8 cellular contexts compared by ENCODE assay signal in the genomic region with DNA sequence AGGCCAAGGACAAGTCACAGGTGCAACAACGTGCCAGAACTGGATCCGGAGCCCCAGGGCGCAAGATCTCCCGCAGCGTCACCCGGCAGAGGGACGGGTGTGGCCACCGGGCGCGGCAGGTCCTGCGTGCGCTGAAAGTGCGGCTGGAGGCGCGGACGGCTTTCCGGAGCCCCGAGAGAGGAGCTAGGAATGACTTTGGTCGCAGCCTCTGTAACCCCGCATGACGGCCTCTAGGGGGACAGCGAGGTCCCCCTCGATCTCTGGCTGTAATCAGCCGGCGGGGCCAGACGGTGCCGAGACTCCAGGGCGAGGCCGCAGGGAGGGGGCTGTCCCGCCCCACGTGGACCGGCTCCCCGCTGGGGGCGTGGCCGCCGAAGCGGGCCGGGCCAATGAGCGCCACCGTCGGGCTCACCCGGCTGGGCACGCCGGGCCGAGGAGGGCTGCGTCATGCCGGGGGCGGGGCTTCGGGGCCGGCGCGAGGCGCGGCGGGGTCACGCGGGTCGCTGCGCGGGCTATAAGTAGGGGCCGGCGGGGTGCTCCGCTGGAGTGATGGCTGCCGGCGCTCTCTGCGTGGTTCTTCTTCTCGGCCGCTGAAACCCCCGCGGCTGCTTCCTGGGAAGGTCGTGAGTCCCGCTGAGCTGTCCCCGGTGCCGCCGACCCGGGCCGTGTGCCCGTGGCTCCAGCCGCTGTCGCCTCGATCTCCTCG. TPM values are rescaled to one million over a fixed set of nuclear protein-coding genes. Genes with fewer than 3 reads are reported as not detected.
A peak's percentile ranks its signal among the peaks of the same experiment; 100 is the strongest.
DNase-seq lines count a peak whose midpoint lies in the region; ATAC-seq and TF ChIP-seq lines count a peak whose summit lies in the region.

A gene with protein sequence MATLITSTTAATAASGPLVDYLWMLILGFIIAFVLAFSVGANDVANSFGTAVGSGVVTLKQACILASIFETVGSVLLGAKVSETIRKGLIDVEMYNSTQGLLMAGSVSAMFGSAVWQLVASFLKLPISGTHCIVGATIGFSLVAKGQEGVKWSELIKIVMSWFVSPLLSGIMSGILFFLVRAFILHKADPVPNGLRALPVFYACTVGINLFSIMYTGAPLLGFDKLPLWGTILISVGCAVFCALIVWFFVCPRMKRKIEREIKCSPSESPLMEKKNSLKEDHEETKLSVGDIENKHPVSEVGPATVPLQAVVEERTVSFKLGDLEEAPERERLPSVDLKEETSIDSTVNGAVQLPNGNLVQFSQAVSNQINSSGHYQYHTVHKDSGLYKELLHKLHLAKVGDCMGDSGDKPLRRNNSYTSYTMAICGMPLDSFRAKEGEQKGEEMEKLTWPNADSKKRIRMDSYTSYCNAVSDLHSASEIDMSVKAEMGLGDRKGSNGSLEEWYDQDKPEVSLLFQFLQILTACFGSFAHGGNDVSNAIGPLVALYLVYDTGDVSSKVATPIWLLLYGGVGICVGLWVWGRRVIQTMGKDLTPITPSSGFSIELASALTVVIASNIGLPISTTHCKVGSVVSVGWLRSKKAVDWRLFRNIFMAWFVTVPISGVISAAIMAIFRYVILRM (plus strand): TSS at position 544 of the 706 bp plus-strand sequence. CDS start 890 bp downstream, outside the sequence.

- H3K27ac Mint-ChIP-seq in HFFc6 (peak within 1 kb of the TSS; percentile 78), osteocyte (ENCODE audit: unreplicated experiment) (peak within 1 kb of the TSS; percentile 91)
- peak within 1 kb of the TSS; percentile 89 to 93 for H3K27ac Mint-ChIP-seq in activated naive CD4-positive, alpha-beta T cell treated with anti-CD3 and anti-CD28 coated beads, Interleukin-2, amount 50 U/mL, for 72 hours

- peak; percentile 96 for TF ChIP-seq POLR2A in NB4 (IDR thresholded peaks at IDR 0.05; ENCODE audit: extremely low read depth, insufficient read length)

- H3K4me3 ChIP-seq in NB4 (ENCODE audit: low read depth, low read length), result peak within 1 kb of the TSS; percentile 85
- peak within 1 kb of the TSS; percentile 75 for H3K4me3 ChIP-seq in thymus (ENCODE audit: low read length)

- H3K4me3 Mint-ChIP-seq in HFFc6, result peak within 1 kb of the TSS; percentile 97
- H3K4me3 Mint-ChIP-seq in osteocyte (ENCODE audit: unreplicated experiment), result peak within 1 kb of the TSS; percentile 92

- H3K27me3 ChIP-seq in thymus (ENCODE audit: control insufficient read depth, insufficient read depth), result no peaks in the 10 kb centered on the region

- CTCF ChIA-PET in GM10248 (lab: Yijun Ruan, JAX), result interaction anchor here (0.6 to 10.1 kb wide), 23 partner anchors 9 to 296 kb away, joined by 3 to 136 read pairs (median 4); no protein-coding TSS in a partner anchor

- POLR2A ChIA-PET in GM10248 (lab: Yijun Ruan, JAX), result interaction anchor here (0.5 to 2.4 kb wide), 21 partner anchors 9 to 104 kb away, joined by 3 to 32 read pairs (median 5); no protein-coding TSS in a partner anchor

- H3K27ac ChIP-seq in thymus (ENCODE audit: low read depth), result peak within 1 kb of the TSS; percentile 88

- H3K4me1 Mint-ChIP-seq in HFFc6 (ENCODE audit: low read depth) (peaks cover 79% of the 10 kb centered on the region), osteocyte (ENCODE audit: unreplicated experiment) (peaks cover 57% of the 10 kb centered on the region)

- H3K9me3 Mint-ChIP-seq in HFFc6, result no peaks in the 10 kb centered on the region
- no peaks in the 10 kb centered on the region for H3K9me3 Mint-ChIP-seq in activated naive CD4-positive, alpha-beta T cell treated with anti-CD3 and anti-CD28 coated beads, Interleukin-2, amount 50 U/mL, for 72 hours
- no peaks in the 10 kb centered on the region for H3K9me3 Mint-ChIP-seq in osteocyte (ENCODE audit: unreplicated experiment)

- WGBS in thymus, result under 1% methylated on average over 82 of the region's 82 CpGs

- no peaks in the 10 kb centered on the region for H3K9me3 ChIP-seq in thymus (ENCODE audit: control insufficient read depth)

- H3K36me3 Mint-ChIP-seq in HFFc6 (ENCODE audit: low read depth) (peaks cover 34% of the 10 kb centered on the region), osteocyte (ENCODE audit: unreplicated experiment) (peaks cover 31% of the 10 kb centered on the region)
- H3K36me3 Mint-ChIP-seq in activated naive CD4-positive, alpha-beta T cell treated with anti-CD3 and anti-CD28 coated beads, Interleukin-2, amount 50 U/mL, for 72 hours, result peaks cover 35 to 50% of the 10 kb centered on the region in 2 donors

- peak; percentile 89 for ATAC-seq in SK-N-SH treated with all-trans-retinoic acid at 6 μM for 48 hours
- peak; percentile 90 to 93 for ATAC-seq in activated naive CD4-positive, alpha-beta T cell treated with anti-CD3 and anti-CD28 coated beads, Interleukin-2, amount 50 U/mL, for 72 hours

- DNase-seq in GM10248 (ENCODE audit: extremely low spot score), result peak; percentile 100
- DNase-seq in HFFc6, result peak; percentile 91
- peak; percentile 99 for DNase-seq in NB4 (ENCODE audit: low read depth)
- DNase-seq in activated naive CD4-positive, alpha-beta T cell treated with anti-CD3 and anti-CD28 coated beads, Interleukin-2, amount 50 U/mL, for 72 hours (ENCODE audit: low spot score in 2 of 2), result peak; percentile 99 to 100
- peak; percentile 98 for DNase-seq in glomerular visceral epithelial cell (ENCODE audit: extremely low spot score)
- peak; percentile 99 for DNase-seq in osteocyte (ENCODE audit: extremely low spot score, unreplicated experiment)

- H3K4me1 ChIP-seq in thymus (ENCODE audit: control insufficient read depth, insufficient read depth, low read length), result peaks cover 34% of the 10 kb centered on the region

- H3K27me3 Mint-ChIP-seq in HFFc6 (ENCODE audit: insufficient read depth) (no peaks in the 10 kb centered on the region; the same call in 1 of the 2 replicates), osteocyte (ENCODE audit: unreplicated experiment) (no peaks in the 10 kb centered on the region)

- H3K36me3 ChIP-seq in thymus (ENCODE audit: control insufficient read depth, insufficient read depth), result peaks cover 6% of the 10 kb centered on the region

- TF ChIP-seq CTCF in GM10248 (IDR thresholded peaks at IDR 0.05; ENCODE audit: control extremely low read depth, extremely low read depth, low read depth, missing control alignments) (peak; percentile 58), HFFc6 (IDR thresholded peaks at IDR 0.05) (peak; percentile 80), NB4 (IDR thresholded peaks at IDR 0.05; ENCODE audit: low read depth, low read length) (peak; percentile 77), osteocyte (IDR thresholded peaks at IDR 0.05) (peak; percentile 34)

TF ChIP-seq in SK-N-SH treated with all-trans-retinoic acid at 6 μM for 48 hours, 23 proteins besides CTCF, POLR2A, EP300 and RAD21:
- TF ChIP-seq ZC3H10 (CRISPR knock-in tag; IDR thresholded peaks at IDR 0.05), result no peak
- TF ChIP-seq, protein P1, sequence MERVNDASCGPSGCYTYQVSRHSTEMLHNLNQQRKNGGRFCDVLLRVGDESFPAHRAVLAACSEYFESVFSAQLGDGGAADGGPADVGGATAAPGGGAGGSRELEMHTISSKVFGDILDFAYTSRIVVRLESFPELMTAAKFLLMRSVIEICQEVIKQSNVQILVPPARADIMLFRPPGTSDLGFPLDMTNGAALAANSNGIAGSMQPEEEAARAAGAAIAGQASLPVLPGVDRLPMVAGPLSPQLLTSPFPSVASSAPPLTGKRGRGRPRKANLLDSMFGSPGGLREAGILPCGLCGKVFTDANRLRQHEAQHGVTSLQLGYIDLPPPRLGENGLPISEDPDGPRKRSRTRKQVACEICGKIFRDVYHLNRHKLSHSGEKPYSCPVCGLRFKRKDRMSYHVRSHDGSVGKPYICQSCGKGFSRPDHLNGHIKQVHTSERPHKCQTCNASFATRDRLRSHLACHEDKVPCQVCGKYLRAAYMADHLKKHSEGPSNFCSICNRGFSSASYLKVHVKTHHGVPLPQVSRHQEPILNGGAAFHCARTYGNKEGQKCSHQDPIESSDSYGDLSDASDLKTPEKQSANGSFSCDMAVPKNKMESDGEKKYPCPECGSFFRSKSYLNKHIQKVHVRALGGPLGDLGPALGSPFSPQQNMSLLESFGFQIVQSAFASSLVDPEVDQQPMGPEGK (CRISPR knock-in tag; IDR thresholded peaks at IDR 0.05; ENCODE audit: borderline replicate concordance), result peak; percentile 36; the same call in 1 of the 2 replicates
- TF ChIP-seq GLIS3 (CRISPR knock-in tag; IDR thresholded peaks at IDR 0.05), result 0 out of 2 replicates have a peak, but pooled peaks have one; percentile 31
- TF ChIP-seq ZNF70 (CRISPR knock-in tag; IDR thresholded peaks at IDR 0.05), result no peak
- TF ChIP-seq OSR1 (CRISPR knock-in tag; IDR thresholded peaks at IDR 0.05), result no peak
TF ChIP-seq in SK-N-SH treated with all-trans-retinoic acid at 6 μM for 48 hours: peak in this region for 2.

RNA-seq across cellular contexts. Expression of the gene that starts here (rescaled TPM):
- 100 to 1,000 TPM; 147 to 225 (median 195) TPM for total RNA-seq in HFFc6 (2021; fragmentation: NEBNext Ultra II Directional; extraction: Animal tissue kit (Norgen Biotek cat#: 25700))
- 100 to 1,000 TPM in 1 of 2 donors, 10 to 100 TPM in 1; 70.8 to 149 TPM for total RNA-seq in activated naive CD4-positive, alpha-beta T cell treated with anti-CD3 and anti-CD28 coated beads, Interleukin-2, amount 50 U/mL, for 72 hours
- 77.6 and 80.4 TPM in 2 replicates for total RNA-seq in osteocyte
- polyA plus RNA-seq in thymus, result 47.0 TPM

Comparison
In these comparisons a context has a peak if more than half of its experiments do, and no peak if none do; other contexts are left out.
1. Peak in every context shown above with its lines: DNase-seq, ATAC-seq, H3K4me3 ChIP-seq and H3K27ac ChIP-seq.